Comparison of ENCODE assay signal across 1 cellular context in genomic region chr7:54541941-54542618, GRCh38.
TF ChIP-seq lines count a peak whose summit lies in the region.

Gene VSTM2A (plus strand): TSS chr7:54542375. CDS start chr7:54542731, 356 bp downstream.

TF ChIP-seq in SK-N-SH, 30 proteins besides CTCF, POLR2A, EP300 and RAD21 (continued from another document):
- peak; percentile 93 for TF ChIP-seq REST (IDR thresholded peaks at IDR 0.05; ENCODE audit: low read depth, low read length)
- no peak for TF ChIP-seq FOXM1 (IDR thresholded peaks at IDR 0.05; ENCODE audit: low read depth)
